In genomic region chr12:54191550-54192022, GRCh38 we compare ENCODE assay signal across 8 cellular contexts. TPM values are rescaled to one million over a fixed set of nuclear protein-coding genes. Genes with fewer than 3 reads are reported as not detected.
DNase-seq lines count a peak whose midpoint lies in the region; ATAC-seq and TF ChIP-seq lines count a peak whose summit lies in the region.

No MANE protein-coding gene starts in this region.

- H3K36me3 ChIP-seq in MG63 = peaks cover 8% of the 10 kb centered on the region
- H3K36me3 ChIP-seq in RWPE2 (ENCODE audit: low read depth) = no peaks in the 10 kb centered on the region; the same call in 1 of the 2 replicates

- H3K27me3 ChIP-seq in MG63 (no peaks in the 10 kb centered on the region), RWPE2 (ENCODE audit: insufficient read depth, poor library complexity, severe bottlenecking) (no peaks in the 10 kb centered on the region)

- no peak overlapping the region for H3K4me3 Mint-ChIP-seq in activated T-helper 17 cell treated with anti-CD3 and anti-CD28 coated beads, Interleukin-2, amount 50 U/mL, for 72 hours

- H3K4me3 ChIP-seq in MG63 (no peak overlapping the region), RWPE2 (ENCODE audit: severe bottlenecking) (no peak overlapping the region), foreskin fibroblast (ENCODE audit: low read depth in 1 of 2, low read length in 2 of 2) (no peak overlapping the region)

- ATAC-seq in GM18498 (IDR thresholded peaks at IDR 0.05; ENCODE audit: unreplicated experiment) (peak; percentile 38), RWPE2 (ENCODE audit: low read depth) (peak; percentile 62)
- ATAC-seq in activated T-helper 17 cell treated with anti-CD3 and anti-CD28 coated beads, Interleukin-2, amount 50 U/mL, for 72 hours (replicated peaks) = peak; percentile 42

- DNase-seq in A172 (ENCODE audit: low spot score) = peak; percentile 82
- peak; percentile 73 for DNase-seq in MG63
- no peak for DNase-seq in RWPE2 (ENCODE audit: low spot score)
- peak; percentile 67 to 92 for DNase-seq in foreskin fibroblast
- peak; percentile 36 for DNase-seq in non-pigmented ciliary epithelial cell (ENCODE audit: low read depth)
- peak in 46 of 49 donors; percentile 6 to 80 (median 58) for DNase-seq in substantia nigra (lab: John Stamatoyannopoulos, UW)

- H3K9me3 Mint-ChIP-seq in activated T-helper 17 cell treated with anti-CD3 and anti-CD28 coated beads, Interleukin-2, amount 50 U/mL, for 72 hours = no peaks in the 10 kb centered on the region

- H3K27ac ChIP-seq in RWPE2 (ENCODE audit: poor library complexity, severe bottlenecking) = no peak overlapping the region
- no peak overlapping the region for H3K27ac ChIP-seq in substantia nigra (ENCODE audit: low read depth, low read length, poor library complexity, severe bottlenecking)

- TF ChIP-seq CTCF in RWPE2 (IDR thresholded peaks at IDR 0.05; ENCODE audit: poor library complexity, severe bottlenecking) = peak; percentile 92
- peak; percentile 91 for TF ChIP-seq CTCF in foreskin fibroblast (IDR thresholded peaks at IDR 0.05; ENCODE audit: low read depth, low read length)

- peaks cover 30% of the 10 kb centered on the region for H3K27me3 Mint-ChIP-seq in activated T-helper 17 cell treated with anti-CD3 and anti-CD28 coated beads, Interleukin-2, amount 50 U/mL, for 72 hours

- peaks cover 10% of the 10 kb centered on the region for H3K4me1 Mint-ChIP-seq in activated T-helper 17 cell treated with anti-CD3 and anti-CD28 coated beads, Interleukin-2, amount 50 U/mL, for 72 hours

- H3K27ac Mint-ChIP-seq in activated T-helper 17 cell treated with anti-CD3 and anti-CD28 coated beads, Interleukin-2, amount 50 U/mL, for 72 hours = no peak overlapping the region

- peaks cover 5% of the 10 kb centered on the region for H3K36me3 Mint-ChIP-seq in activated T-helper 17 cell treated with anti-CD3 and anti-CD28 coated beads, Interleukin-2, amount 50 U/mL, for 72 hours (ENCODE audit: low read depth)

- peaks cover 3% of the 10 kb centered on the region for H3K4me1 ChIP-seq in RWPE2 (ENCODE audit: insufficient read depth, poor library complexity, severe bottlenecking)

- no peaks in the 10 kb centered on the region for H3K9me3 ChIP-seq in MG63
- H3K9me3 ChIP-seq in RWPE2 (ENCODE audit: severe bottlenecking) = no peaks in the 10 kb centered on the region

RNA-seq across cellular contexts. Expression of gene SMUG1, which starts 2.8 kb away (rescaled TPM):
- 27.2 and 37.8 TPM in 2 replicates for total RNA-seq in A172 (2014; rRNA removed; shearing (Covaris generic))
- 33.1 and 48.3 TPM in 2 replicates for total RNA-seq in MG63 (2014; rRNA removed; shearing (Covaris generic); ENCODE audit: low replicate concordance)
- 10 to 100 TPM; 24.2 to 28.7 TPM for total RNA-seq in activated T-helper 17 cell treated with anti-CD3 and anti-CD28 coated beads, Interleukin-2, amount 50 U/mL, for 72 hours
